In the genomic region with DNA sequence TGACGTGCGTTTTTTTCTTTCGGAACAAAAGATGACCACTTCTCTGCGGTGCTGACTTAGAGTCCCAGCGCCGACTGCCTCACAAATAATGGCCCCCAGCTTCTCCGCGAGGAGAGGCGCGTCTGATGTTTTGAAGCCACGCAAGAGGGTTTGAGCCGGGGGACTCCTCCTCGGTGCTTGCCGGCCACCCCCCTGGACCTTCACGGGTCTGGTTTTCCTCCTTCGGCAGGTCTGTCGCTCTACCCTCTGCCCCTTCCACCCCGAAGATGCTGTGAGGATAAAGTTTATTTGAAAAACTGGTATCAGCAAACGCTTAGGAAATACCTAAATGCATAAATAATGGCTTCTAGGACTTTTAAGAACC, we compare ENCODE assay signal across 8 cellular contexts. TPM values are rescaled to one million over a fixed set of nuclear protein-coding genes. Genes with fewer than 3 reads are reported as not detected.
DNase-seq lines count a peak whose midpoint lies in the region; ATAC-seq and TF ChIP-seq lines count a peak whose summit lies in the region.

No MANE protein-coding gene starts in this region.

- H3K4me3 ChIP-seq in SK-N-MC (peak overlapping the region; percentile 80), fibroblast of mammary gland (ENCODE audit: control insufficient read depth, low read depth, low read length) (peak overlapping the region; percentile 96)

- H3K9ac ChIP-seq in SK-N-MC (ENCODE audit: insufficient read length), result peak overlapping the region; percentile 71

- no peak for TF ChIP-seq CTCF in fibroblast of mammary gland (conservative IDR thresholded peaks at IDR 0.05; ENCODE audit: control insufficient read depth, insufficient read depth, low read depth, low read length)

- CTCF ChIA-PET in HEK293T (lab: Yijun Ruan, JAX), result no interaction called here

- H3K36me3 ChIP-seq in SK-N-MC (ENCODE audit: insufficient read depth, low read length), result peaks cover 24% of the 10 kb centered on the region

- no peak for ATAC-seq in HG03457 (IDR thresholded peaks at IDR 0.05; ENCODE audit: unreplicated experiment)

- H3K27ac ChIP-seq in SK-N-MC, result no peak overlapping the region

- POLR2A ChIA-PET in HEK293T (lab: Yijun Ruan, JAX), result interaction anchor here (2.3 kb wide), 1 partner anchor 12 kb away, joined by 12 read pairs; the partner anchor contains the start of gene TOR1A

- DNase-seq in DMS79 treated with DMSO at 0.1 percent for 48 hours (lab: John Stamatoyannopoulos, UW), result peak; percentile 16
- DNase-seq in DMS79 (lab: John Stamatoyannopoulos, UW), result no peak
- no peak for DNase-seq in SK-N-MC (ENCODE audit: low read depth, low spot score)
- DNase-seq in fibroblast of mammary gland (ENCODE audit: low read depth), result peak; percentile 25
- peak; percentile 9 for DNase-seq in renal cortical epithelial cell (ENCODE audit: low read depth)
- DNase-seq in central memory CD4-positive, alpha-beta T cell, result no peak
- DNase-seq in HEK293T (ENCODE audit: extremely low spot score), result no peak

- H3K9me3 ChIP-seq in SK-N-MC (ENCODE audit: low read depth, low read length), result no peaks in the 10 kb centered on the region

TF ChIP-seq in HEK293T, 16 proteins besides CTCF, POLR2A, EP300 and RAD21:
- TF ChIP-seq L3MBTL2 (conservative IDR thresholded peaks at IDR 0.05) (no peak), ZNF384 (IDR thresholded peaks at IDR 0.05) (no peak), PKNOX1 (IDR thresholded peaks at IDR 0.05) (no peak), FOXK2 (IDR thresholded peaks at IDR 0.05) (no peak), NFRKB (IDR thresholded peaks at IDR 0.05) (no peak), ARNT (IDR thresholded peaks at IDR 0.05) (no peak), SP1 (IDR thresholded peaks at IDR 0.05) (no peak), SUZ12 (IDR thresholded peaks at IDR 0.05) (no peak), FOXA1 (IDR thresholded peaks at IDR 0.05) (no peak), BHLHE40 (IDR thresholded peaks at IDR 0.05; ENCODE audit: borderline replicate concordance) (no peak), CTBP1 (IDR thresholded peaks at IDR 0.05; ENCODE audit: borderline replicate concordance) (no peak), LEF1 (IDR thresholded peaks at IDR 0.05; ENCODE audit: borderline replicate concordance) (no peak), ELF4 (IDR thresholded peaks at IDR 0.05) (no peak)

RNA-seq across cellular contexts. Expression of gene USP20, which starts 0.6 kb away (rescaled TPM):
- 5.2 and 18.4 TPM in 2 replicates for total RNA-seq in renal cortical epithelial cell

RNA-seq across cellular contexts. Expression of gene C9orf78, which starts 0.8 kb away (rescaled TPM):
- 48.6 and 64.5 TPM in 2 replicates for total RNA-seq in renal cortical epithelial cell

RNA-seq across cellular contexts. Expression of gene TOR1A, which starts 11.9 kb away (rescaled TPM):
- 48.4 and 52.8 TPM in 2 replicates for total RNA-seq in renal cortical epithelial cell

RNA-seq across cellular contexts. Expression of gene TOR1B, which starts 32.9 kb away (rescaled TPM):
- 25.6 and 25.9 TPM in 2 replicates for total RNA-seq in renal cortical epithelial cell

Comparison
In these comparisons a context has a peak if more than half of its experiments do, and no peak if none do; other contexts are left out.
1. DNase-seq: peak in DMS79 treated with DMSO at 0.1 percent for 48 hours (single experiment), fibroblast of mammary gland (single experiment) and renal cortical epithelial cell (single experiment); none in DMS79 (single experiment), SK-N-MC (single experiment), central memory CD4-positive, alpha-beta T cell (single experiment) and HEK293T (single experiment).